ENCODE assay signal across 10 cellular contexts in the genomic region with DNA sequence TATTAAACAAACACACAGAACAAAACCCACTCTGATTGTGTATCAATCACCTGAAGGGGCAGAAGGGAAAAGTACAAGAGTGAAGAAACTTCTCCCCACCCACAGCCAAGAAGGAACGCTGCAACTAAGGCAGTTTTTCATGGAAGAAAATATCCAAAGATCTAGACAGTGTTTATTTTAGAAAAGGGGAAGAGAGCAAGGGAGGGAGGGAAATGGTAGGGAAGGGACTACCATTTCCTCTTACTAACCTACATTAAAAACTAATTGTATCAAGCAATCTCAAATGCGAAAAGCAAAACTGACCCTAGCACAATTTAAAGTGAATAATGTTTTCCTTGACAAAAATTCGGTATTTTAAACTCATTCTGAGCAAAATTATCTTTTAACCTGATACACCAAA. TPM values are rescaled to one million over a fixed set of nuclear protein-coding genes. Genes with fewer than 3 reads are reported as not detected.
DNase-seq lines count a peak whose midpoint lies in the region; ATAC-seq, FAIRE-seq and TF ChIP-seq lines count a peak whose summit lies in the region.
"Had no signal": no experiment of that assay in that cellular context is flagged by ENCODE, and none has a peak within 500 bp of the region (broad histone marks: within the 10 kb centered on the region; RNA-seq: fewer than 3 reads in every experiment).

No MANE protein-coding gene starts in this region.

- H3K4me3 ChIP-seq in A549 (peak overlapping the region; percentile 86), mesodermal cell (ENCODE audit: extremely low read depth, insufficient read depth, low read length, poor library complexity, severe bottlenecking) (peak overlapping the region; percentile 77), BE2C (ENCODE audit: low read depth, low read length) (no peak overlapping the region)

- H3K36me3 Mint-ChIP-seq in activated naive CD8-positive, alpha-beta T cell treated with anti-CD3 and anti-CD28 coated beads, Interleukin-2, amount 50 U/mL, for 24 hours (ENCODE audit: low read depth) = peaks cover 4% of the 10 kb centered on the region

- H3K4me2 ChIP-seq in A549 = peak overlapping the region; percentile 88

- 3% methylated on average over 3 of the region's 3 CpGs for WGBS in A549 (ENCODE audit: missing lambda C conversion rate)
- 50 to 71% methylated on average over 1 of the region's 3 CpGs for WGBS in mesodermal cell (ENCODE audit: insufficient coverage in 2 of 2), 2 experiments

- H3K27ac Mint-ChIP-seq in activated naive CD8-positive, alpha-beta T cell treated with anti-CD3 and anti-CD28 coated beads, Interleukin-2, amount 50 U/mL, for 24 hours = peak overlapping the region; percentile 30

- ATAC-seq in A549 = no peak
- ATAC-seq in activated naive CD8-positive, alpha-beta T cell treated with anti-CD3 and anti-CD28 coated beads, Interleukin-2, amount 50 U/mL, for 24 hours = no peak
- no peak for ATAC-seq in HG03520 (IDR thresholded peaks at IDR 0.05; ENCODE audit: unreplicated experiment)

- H3K9me3 Mint-ChIP-seq in activated naive CD8-positive, alpha-beta T cell treated with anti-CD3 and anti-CD28 coated beads, Interleukin-2, amount 50 U/mL, for 24 hours = no peaks in the 10 kb centered on the region

- no peak for TF ChIP-seq POLR2A in A549 (IDR thresholded peaks at IDR 0.05; ENCODE audit: low read length)
- no peak for TF ChIP-seq POLR2A in H54 (IDR thresholded peaks at IDR 0.05; ENCODE audit: low read depth, low read length)
- no peak for TF ChIP-seq POLR2A in GM12892 (IDR thresholded peaks at IDR 0.05; ENCODE audit: low read depth, low read length)

- H3K4me1 Mint-ChIP-seq in activated naive CD8-positive, alpha-beta T cell treated with anti-CD3 and anti-CD28 coated beads, Interleukin-2, amount 50 U/mL, for 24 hours = peaks cover 73% of the 10 kb centered on the region

- H3K27me3 Mint-ChIP-seq in activated naive CD8-positive, alpha-beta T cell treated with anti-CD3 and anti-CD28 coated beads, Interleukin-2, amount 50 U/mL, for 24 hours = peaks cover 3% of the 10 kb centered on the region

- H3K9me3 ChIP-seq in A549 (no peaks in the 10 kb centered on the region), mesodermal cell (ENCODE audit: control insufficient read depth, low read length) (no peaks in the 10 kb centered on the region), BE2C (no peaks in the 10 kb centered on the region)

- no peak for TF ChIP-seq EP300 in A549 (IDR thresholded peaks at IDR 0.05)

- peak overlapping the region; percentile 85 for H3K4me3 Mint-ChIP-seq in activated naive CD8-positive, alpha-beta T cell treated with anti-CD3 and anti-CD28 coated beads, Interleukin-2, amount 50 U/mL, for 24 hours

- peak overlapping the region; percentile 97 to 100 for H3K27ac ChIP-seq in A549
- H3K27ac ChIP-seq in mesodermal cell (ENCODE audit: low read depth, low read length, severe bottlenecking) = peak overlapping the region; percentile 80
- H3K27ac ChIP-seq: HL-60 had no signal

- TF ChIP-seq RAD21 in A549 (conservative IDR thresholded peaks at IDR 0.05 in 1 of 2, IDR thresholded peaks at IDR 0.05 in 1 of 2) = no peak

- TF ChIP-seq CTCF in A549 (IDR thresholded peaks at IDR 0.05) = no peak
- no peak for TF ChIP-seq CTCF in BE2C (IDR thresholded peaks at IDR 0.05; ENCODE audit: low read depth, low read length)

- CTCF ChIA-PET in A549 (lab: Yijun Ruan, JAX) = no interaction called here

- no peaks in the 10 kb centered on the region for H3K27me3 ChIP-seq in BE2C

- DNase-seq in A549 (ENCODE audit: low read depth in 1 of 2, low spot score in 1 of 2) (no peak), H54 (ENCODE audit: insufficient read length, low spot score) (no peak), GM12892 (ENCODE audit: insufficient read length) (no peak), BE2C (no peak), iPS-NIHi7 (ENCODE audit: extremely low spot score) (no peak)
- no peak for DNase-seq in activated naive CD8-positive, alpha-beta T cell treated with anti-CD3 and anti-CD28 coated beads, Interleukin-2, amount 50 U/mL, for 24 hours
- DNase-seq: SHP77 had no signal

- POLR2A ChIA-PET in A549 (lab: Yijun Ruan, JAX) = no interaction called here

- H3K4me1 ChIP-seq in A549 = peaks cover 30% of the 10 kb centered on the region; the same call in 2 of the 3 replicates
- peaks cover 51% of the 10 kb centered on the region for H3K4me1 ChIP-seq in mesodermal cell (ENCODE audit: control insufficient read depth, insufficient read depth, low read length, poor library complexity, severe bottlenecking)
- peaks cover 30% of the 10 kb centered on the region for H3K4me1 ChIP-seq in BE2C

- FAIRE-seq in A549 (lab: Jason Lieb, UNC) = no peak
- FAIRE-seq in H54 (lab: Jason Lieb, UNC) = peak; percentile 30
- no peak for FAIRE-seq in GM12892 (lab: Jason Lieb, UNC)

- no peaks in the 10 kb centered on the region for H3K36me3 ChIP-seq in mesodermal cell (ENCODE audit: control insufficient read depth, insufficient read depth, low read length)
- no peaks in the 10 kb centered on the region for H3K36me3 ChIP-seq in BE2C

TF ChIP-seq in A549, 52 proteins besides CTCF, POLR2A, EP300 and RAD21:
- TF ChIP-seq FOSB (CRISPR knock-in tag; IDR thresholded peaks at IDR 0.05) (no peak), CBX2 (IDR thresholded peaks at IDR 0.05; ENCODE audit: borderline replicate concordance, low read depth) (no peak)
TF ChIP-seq in A549: peak in this region for 0.

RNA-seq across cellular contexts. Expression of a gene that starts 3.5 kb away (rescaled TPM):
- 35.5 and 41.7 TPM in 2 replicates for polyA plus RNA-seq in A549 (2011; rRNA removed)
- 3.5 and 4.5 TPM in 2 replicates for polyA plus RNA-seq in A549 (2012; cell fraction: cytosol; rRNA removed)
- 2.9 and 4.0 TPM in 2 replicates for polyA plus RNA-seq in A549 (2012; cell fraction: nucleus; rRNA removed)
- 18.9 to 22.8 TPM (median 18.9 TPM) in 3 replicates for polyA plus RNA-seq in A549 (2017; fragmentation: RNase III; extraction: RNeasy Plus Mini Kit Qiagen cat#74134 plus additional on column Dnase treatment)
- polyA minus RNA-seq in A549 (2011; rRNA and poly(A)+ RNA removed) = 41.8 and 47.2 TPM in 2 replicates
- polyA plus RNA-seq in mesodermal cell (2013, experiment 1 of 2) = 25.0 TPM
- 26.0 TPM for polyA plus RNA-seq in mesodermal cell (2013, experiment 2 of 2)
- 2.0 TPM for polyA plus RNA-seq in GM12892 (2012; ENCODE audit: missing spikeins)
- polyA plus RNA-seq in BE2C (2012; ENCODE audit: insufficient read depth, insufficient read length, low read depth) = 11.1 TPM
